Comparison of ENCODE assay signal across 9 cellular contexts in genomic region chr17:39671651-39672521, GRCh38. TPM values are rescaled to one million over a fixed set of nuclear protein-coding genes. Genes with fewer than 3 reads are reported as not detected.
A peak's percentile ranks its signal among the peaks of the same experiment; 100 is the strongest.
DNase-seq lines count a peak whose midpoint lies in the region; ATAC-seq, FAIRE-seq and TF ChIP-seq lines count a peak whose summit lies in the region.
"Had no signal": no experiment of that assay in that cellular context is flagged by ENCODE, and none has a peak within 500 bp of the region (broad histone marks: within the 10 kb centered on the region; RNA-seq: fewer than 3 reads in every experiment).

No MANE protein-coding gene starts in this region.

- peaks cover 4% of the 10 kb centered on the region for H3K27me3 Mint-ChIP-seq in Caco-2 (ENCODE audit: insufficient read depth, unreplicated experiment)

- H3K36me3 ChIP-seq in Caco-2 (ENCODE audit: control insufficient read depth, insufficient read depth, low read length) (no peaks in the 10 kb centered on the region), GM12878 (ENCODE audit: control insufficient read depth in 2 of 2, insufficient read depth in 2 of 2, low read length in 1 of 2) (no peaks in the 10 kb centered on the region)

- H3K4me1 ChIP-seq in Caco-2 (peaks cover 25% of the 10 kb centered on the region), GM12878 (ENCODE audit: control insufficient read depth, insufficient read depth, low read length) (peaks cover 16% of the 10 kb centered on the region)

- POLR2A ChIA-PET in Caco-2 (lab: Charles Lee) = no interaction called here
- POLR2A ChIA-PET in GM12878 (lab: Charles Lee) = interaction anchor here (0.5 to 1.3 kb wide), 3 partner anchors 9 to 406 kb away, joined by 3 read pairs; no protein-coding TSS in a partner anchor

- DNase-seq in Caco-2 (peak in 1 of 2 experiments; percentile 60), LHCN-M2 (ENCODE audit: low read depth) (peak; percentile 40), GM12878 (ENCODE audit: low read depth, low spot score) (no peak), kidney tubule cell (ENCODE audit: low spot score) (peak; percentile 41), NCI-H1417 treated with DMSO at 0.1 percent for 48 hours (lab: John Stamatoyannopoulos, UW) (no peak), AML-193 (lab: John Stamatoyannopoulos, UW) (no peak)

- ATAC-seq in GM12878 (no peak), HG03280 (IDR thresholded peaks at IDR 0.05; ENCODE audit: unreplicated experiment) (no peak), HG03439 (IDR thresholded peaks at IDR 0.05; ENCODE audit: unreplicated experiment) (no peak)

- no peak overlapping the region for H3K4me2 ChIP-seq in GM12878 (ENCODE audit: control insufficient read depth, insufficient read depth)

- peak; percentile 44; the same call in 1 of the 2 replicates for TF ChIP-seq RAD21 in GM12878 (IDR thresholded peaks at IDR 0.05; ENCODE audit: insufficient read depth, low read depth, low read length)

- H4K20me1 ChIP-seq in GM12878 (ENCODE audit: control insufficient read depth, insufficient read depth) = no peaks in the 10 kb centered on the region; the same call in 1 of the 2 replicates

- CTCF ChIA-PET in Caco-2 (lab: Charles Lee) = interaction anchor here (0.6 to 4.9 kb wide), 15 partner anchors 16 to 362 kb away, joined by 3 to 44 read pairs (median 3); partner anchors contain the start of genes ERBB2, PGAP3 and STARD3
- CTCF ChIA-PET in GM12878 (lab: Yijun Ruan, JAX) = interaction anchor here (0.7 to 9.1 kb wide), 16 partner anchors 8 to 308 kb away, joined by 3 to 114 read pairs (median 6); partner anchors contain the start of genes MIEN1 and PSMD3

- peaks cover 11% of the 10 kb centered on the region for H3K36me3 Mint-ChIP-seq in Caco-2 (ENCODE audit: insufficient read depth, unreplicated experiment)

- H3K4me3 Mint-ChIP-seq in Caco-2 (ENCODE audit: unreplicated experiment) = no peak overlapping the region

- TF ChIP-seq CTCF in Caco-2 (IDR thresholded peaks at IDR 0.05; ENCODE audit: insufficient read depth in 1 of 2, low read depth in 1 of 2, low read length in 1 of 2, severe bottlenecking in 1 of 2, unreplicated experiment in 1 of 2) = peak; percentile 69 to 76
- peak; percentile 47 to 56 (median 52); a peak in 5 of 6 replicates for TF ChIP-seq CTCF in GM12878 (IDR thresholded peaks at IDR 0.05 in 2 of 3, conservative IDR thresholded peaks at IDR 0.05 in 1 of 3; ENCODE audit: control insufficient read depth in 2 of 3, extremely low read depth in 1 of 3, insufficient read depth in 1 of 3, low read depth in 3 of 3, low read length in 3 of 3)

- H2AFZ ChIP-seq in GM12878 (ENCODE audit: control insufficient read depth, low read depth, low read length) = no peak overlapping the region

- TF ChIP-seq POLR2A in GM12878 (IDR thresholded peaks at IDR 0.05; ENCODE audit: low read depth, low read length) = no peak; the same call in 1 of the 2 replicates

- H3K27me3 ChIP-seq in Caco-2 (replicated peaks; ENCODE audit: control insufficient read depth, insufficient read depth, low read length) = no peaks in the 10 kb centered on the region
- H3K27me3 ChIP-seq in GM12878 (replicated peaks in 1 of 2; ENCODE audit: control insufficient read depth in 2 of 2, insufficient read depth in 2 of 2, low read length in 1 of 2) = peaks cover 3 to 6% of the 10 kb centered on the region in 2 experiments; a peak in 3 of 4 replicates

- RAD21 ChIA-PET in GM12878 (lab: Charles Lee; ENCODE audit: unreplicated experiment) = interaction anchor here (1.2 to 2.3 kb wide), 8 partner anchors 10 to 84 kb away, joined by 3 to 14 read pairs (median 6); partner anchors contain the start of gene MIEN1

- no peak overlapping the region for H3K27ac ChIP-seq in GM12878 (ENCODE audit: control insufficient read depth, insufficient read depth)

- in situ Hi-C loops in GM12878 (cut with MboI) = no loop called here

- 27% methylated on average over 19 of the region's 19 CpGs for WGBS in GM12878 (ENCODE audit: insufficient coverage, insufficient replicate concordance, low lambda C conversion rate, missing lambda C conversion rate)

- H3K9me3 Mint-ChIP-seq in Caco-2 (ENCODE audit: unreplicated experiment) = no peaks in the 10 kb centered on the region

- H3K4me1 Mint-ChIP-seq in Caco-2 (ENCODE audit: low read depth, unreplicated experiment) = peaks cover 12% of the 10 kb centered on the region

- H3K9me3 ChIP-seq in Caco-2 (no peaks in the 10 kb centered on the region), GM12878 (replicated peaks; ENCODE audit: control insufficient read depth, insufficient read depth, low read length) (no peaks in the 10 kb centered on the region)

- no peak overlapping the region for H3K9ac ChIP-seq in GM12878 (ENCODE audit: control insufficient read depth, insufficient read depth, low read length)

- SMC1A ChIA-PET in GM12878 (lab: Charles Lee; ENCODE audit: uncharacterized antibody, unreplicated experiment) = interaction anchor here (0.7 to 2.6 kb wide), 12 partner anchors 17 to 266 kb away, joined by 3 to 10 read pairs (median 3); partner anchors contain the start of genes MIEN1 and STARD3

- intact Hi-C loops in Caco-2 (cut with micrococcal nuclease; ENCODE audit: unreplicated experiment) (loop anchor here (1.0 kb wide), 1 partner anchor 50 kb away; no protein-coding TSS in a partner anchor), GM12878 (cut with micrococcal nuclease; ENCODE audit: unreplicated experiment) (no loop called here)

- no peak overlapping the region for H3K27ac Mint-ChIP-seq in Caco-2 (ENCODE audit: unreplicated experiment)

- no peak for TF ChIP-seq EP300 in GM12878 (IDR thresholded peaks at IDR 0.05; ENCODE audit: borderline replicate concordance in 1 of 2, control insufficient read depth in 1 of 2, low read depth in 2 of 2, low read length in 2 of 2)

- FAIRE-seq in GM12878 (lab: Jason Lieb, UNC) = no peak

- BruUV-seq in Caco-2 (replicated peaks; lab: Mats Ljungman, UMichigan) (no TSS peak), GM12878 (replicated peaks; lab: Mats Ljungman, UMichigan) (TSS peak; percentile 60)

- no peaks in the 10 kb centered on the region for H3K79me2 ChIP-seq in GM12878 (ENCODE audit: control insufficient read depth, insufficient read depth, low read length)

- H3K4me3 ChIP-seq in Caco-2 (ENCODE audit: low read depth, low read length) (no peak overlapping the region), GM12878 (no peak overlapping the region)

RNA-seq across cellular contexts. Expression of gene PNMT, which starts 3.6 kb away (rescaled TPM):
- total RNA-seq in Caco-2 (2022) (not detected in 2 replicates), LHCN-M2 (2014; rRNA removed) (0.17 TPM in 1 of 2 replicates, not detected in the other), GM12878 (2014; rRNA removed) (not detected in 2 replicates), GM12878 (2014; rRNA removed; fragmentation: Illumina TruSeq; extraction: Trizol) (not detected in 2 replicates), GM12878 (2021) (not detected in 2 replicates)
- 0.26 TPM for polyA plus RNA-seq in LHCN-M2 (2012)
- not detected in 2 replicates for total RNA-seq in GM12878 (2013; cell fraction: nucleolus; rRNA removed)
- polyA plus RNA-seq in GM12878 (2011; ENCODE audit: low read depth) = not detected
- polyA plus RNA-seq in GM12878 (2011; rRNA removed) (not detected in 2 replicates), GM12878 (2014; fragmentation: Illumina TruSeq; extraction: Trizol) (not detected in 2 replicates), GM12878 (2014; fragmentation: Nextera tagmentation; extraction: Ambion mirVana) (not detected), GM12878 (2014; rRNA removed) (0.24 TPM in 1 of 2 replicates, not detected in the other), GM12878 (2016; fragmentation: Nextera tagmentation; extraction: Ambion mirVana) (not detected)
- polyA plus RNA-seq in GM12878 (2011; cell fraction: cytosol; rRNA removed) = not detected in 2 replicates
- polyA plus RNA-seq in GM12878 (2011; cell fraction: nucleus; rRNA removed) = 0.12 TPM in 1 of 2 replicates, not detected in the other
- polyA plus RNA-seq in GM12878 (2012) = not detected in 2 replicates
- not detected in 2 replicates for polyA minus RNA-seq in GM12878 (2011; rRNA and poly(A)+ RNA removed)
- polyA minus RNA-seq in GM12878 (2011; cell fraction: cytosol; rRNA and poly(A)+ RNA removed) = not detected in 2 replicates
- not detected in 2 replicates for polyA minus RNA-seq in GM12878 (2011; cell fraction: nucleus; rRNA and poly(A)+ RNA removed)
- total RNA-seq: urinary bladder had no signal

RNA-seq across cellular contexts. Expression of gene TCAP, which starts 6.7 kb away (rescaled TPM):
- total RNA-seq in Caco-2 (2022) (1.6 TPM in 2 replicates), LHCN-M2 (2014; rRNA removed) (0.40 TPM in 1 of 2 replicates, not detected in the other), GM12878 (2014; rRNA removed) (0.17 and 0.33 TPM in 2 replicates), GM12878 (2014; rRNA removed; fragmentation: Illumina TruSeq; extraction: Trizol) (0.32 and 0.36 TPM in 2 replicates), GM12878 (2021) (0.69 and 0.95 TPM in 2 replicates)
- polyA plus RNA-seq in LHCN-M2 (2012) = 0.29 TPM
- 1.4 and 2.3 TPM in 2 replicates for total RNA-seq in GM12878 (2013; cell fraction: nucleolus; rRNA removed)
- 0.18 TPM for polyA plus RNA-seq in GM12878 (2011; ENCODE audit: low read depth)
- polyA plus RNA-seq in GM12878 (2011; rRNA removed) (0.39 and 0.40 TPM in 2 replicates), GM12878 (2014; fragmentation: Illumina TruSeq; extraction: Trizol) (0.25 TPM in 1 of 2 replicates, not detected in the other), GM12878 (2014; fragmentation: Nextera tagmentation; extraction: Ambion mirVana) (not detected), GM12878 (2014; rRNA removed) (0.76 and 1.0 TPM in 2 replicates), GM12878 (2016; fragmentation: Nextera tagmentation; extraction: Ambion mirVana) (under 1 TPM in 1 of 2 experiments, not detected in 1; 0.18 TPM)
- 0.25 and 0.33 TPM in 2 replicates for polyA plus RNA-seq in GM12878 (2011; cell fraction: cytosol; rRNA removed)
- 6.5 and 7.0 TPM in 2 replicates for polyA plus RNA-seq in GM12878 (2011; cell fraction: nucleus; rRNA removed)
- polyA plus RNA-seq in GM12878 (2012) = 0.45 and 0.47 TPM in 2 replicates
- polyA minus RNA-seq in GM12878 (2011; rRNA and poly(A)+ RNA removed) = 0.51 and 1.8 TPM in 2 replicates
- not detected in 2 replicates for polyA minus RNA-seq in GM12878 (2011; cell fraction: cytosol; rRNA and poly(A)+ RNA removed)
- polyA minus RNA-seq in GM12878 (2011; cell fraction: nucleus; rRNA and poly(A)+ RNA removed) = 2.1 and 3.7 TPM in 2 replicates

RNA-seq across cellular contexts. Expression of gene PGAP3, which starts 16.0 kb away (rescaled TPM):
- total RNA-seq in Caco-2 (2022) = 14.7 and 17.4 TPM in 2 replicates
- total RNA-seq in LHCN-M2 (2014; rRNA removed) = 14.0 and 16.1 TPM in 2 replicates
- 8.6 TPM for polyA plus RNA-seq in LHCN-M2 (2012)
- 8.9 and 11.4 TPM in 2 replicates for total RNA-seq in GM12878 (2013; cell fraction: nucleolus; rRNA removed)
- 6.4 and 7.4 TPM in 2 replicates for total RNA-seq in GM12878 (2014; rRNA removed)
- 2.7 and 4.3 TPM in 2 replicates for total RNA-seq in GM12878 (2014; rRNA removed; fragmentation: Illumina TruSeq; extraction: Trizol)
- 10.0 and 10.5 TPM in 2 replicates for total RNA-seq in GM12878 (2021)
- polyA plus RNA-seq in GM12878 (2011; ENCODE audit: low read depth) = 5.0 TPM
- 2.8 and 6.6 TPM in 2 replicates for polyA plus RNA-seq in GM12878 (2011; rRNA removed)
- polyA plus RNA-seq in GM12878 (2011; cell fraction: cytosol; rRNA removed) = 7.8 and 10.7 TPM in 2 replicates
- 37.7 and 38.6 TPM in 2 replicates for polyA plus RNA-seq in GM12878 (2011; cell fraction: nucleus; rRNA removed)
- 7.1 and 9.7 TPM in 2 replicates for polyA plus RNA-seq in GM12878 (2012)
- polyA plus RNA-seq in GM12878 (2014; fragmentation: Illumina TruSeq; extraction: Trizol) = 2.6 and 5.1 TPM in 2 replicates
- polyA plus RNA-seq in GM12878 (2014; fragmentation: Nextera tagmentation; extraction: Ambion mirVana) = 1 to 10 TPM in 1 of 2 experiments, under 1 TPM in 1; 0.21 to 1.2 TPM
- 5.6 and 8.4 TPM in 2 replicates for polyA plus RNA-seq in GM12878 (2014; rRNA removed)
- polyA plus RNA-seq in GM12878 (2016; fragmentation: Nextera tagmentation; extraction: Ambion mirVana) = 1 to 10 TPM; 4.9 to 5.9 TPM
- polyA minus RNA-seq in GM12878 (2011; rRNA and poly(A)+ RNA removed) = 5.3 and 11.6 TPM in 2 replicates
- 2.1 and 4.2 TPM in 2 replicates for polyA minus RNA-seq in GM12878 (2011; cell fraction: cytosol; rRNA and poly(A)+ RNA removed)
- polyA minus RNA-seq in GM12878 (2011; cell fraction: nucleus; rRNA and poly(A)+ RNA removed) = 2.8 and 7.3 TPM in 2 replicates

RNA-seq across cellular contexts. Expression of gene ERBB2, which starts 28.0 kb away (rescaled TPM):
- total RNA-seq in Caco-2 (2022) (121 and 124 TPM in 2 replicates), LHCN-M2 (2014; rRNA removed) (35.8 and 39.8 TPM in 2 replicates), GM12878 (2014; rRNA removed) (4.1 and 5.5 TPM in 2 replicates), GM12878 (2014; rRNA removed; fragmentation: Illumina TruSeq; extraction: Trizol) (3.9 and 4.7 TPM in 2 replicates), GM12878 (2021) (6.8 and 7.0 TPM in 2 replicates)
- 39.0 TPM for polyA plus RNA-seq in LHCN-M2 (2012)
- total RNA-seq in GM12878 (2013; cell fraction: nucleolus; rRNA removed) = 15.3 and 28.2 TPM in 2 replicates
- polyA plus RNA-seq in GM12878 (2011; ENCODE audit: low read depth) = 1.9 TPM
- polyA plus RNA-seq in GM12878 (2011; rRNA removed) (4.0 and 4.2 TPM in 2 replicates), GM12878 (2014; fragmentation: Illumina TruSeq; extraction: Trizol) (3.1 and 4.5 TPM in 2 replicates), GM12878 (2014; fragmentation: Nextera tagmentation; extraction: Ambion mirVana) (under 1 TPM; 0.39 to 0.77 TPM), GM12878 (2014; rRNA removed) (5.0 and 7.0 TPM in 2 replicates), GM12878 (2016; fragmentation: Nextera tagmentation; extraction: Ambion mirVana) (1 to 10 TPM; 3.2 to 3.7 TPM)
- 4.1 and 5.2 TPM in 2 replicates for polyA plus RNA-seq in GM12878 (2011; cell fraction: cytosol; rRNA removed)
- 13.8 and 14.2 TPM in 2 replicates for polyA plus RNA-seq in GM12878 (2011; cell fraction: nucleus; rRNA removed)
- 4.6 and 5.3 TPM in 2 replicates for polyA plus RNA-seq in GM12878 (2012)
- polyA minus RNA-seq in GM12878 (2011; rRNA and poly(A)+ RNA removed) = 7.3 and 8.2 TPM in 2 replicates
- 2.6 and 2.9 TPM in 2 replicates for polyA minus RNA-seq in GM12878 (2011; cell fraction: cytosol; rRNA and poly(A)+ RNA removed)
- 4.7 and 6.8 TPM in 2 replicates for polyA minus RNA-seq in GM12878 (2011; cell fraction: nucleus; rRNA and poly(A)+ RNA removed)

RNA-seq across cellular contexts. Expression of gene STARD3, which starts 34.9 kb away (rescaled TPM):
- total RNA-seq in Caco-2 (2022) = 42.6 and 55.5 TPM in 2 replicates
- total RNA-seq in LHCN-M2 (2014; rRNA removed) = 36.4 and 46.0 TPM in 2 replicates
- 39.9 TPM for polyA plus RNA-seq in LHCN-M2 (2012)
- total RNA-seq in GM12878 (2013; cell fraction: nucleolus; rRNA removed) = 48.2 and 60.1 TPM in 2 replicates
- total RNA-seq in GM12878 (2014; rRNA removed) = 16.4 and 21.5 TPM in 2 replicates
- total RNA-seq in GM12878 (2014; rRNA removed; fragmentation: Illumina TruSeq; extraction: Trizol) = 14.3 and 15.8 TPM in 2 replicates
- 46.3 and 48.2 TPM in 2 replicates for total RNA-seq in GM12878 (2021)
- polyA plus RNA-seq in GM12878 (2011; ENCODE audit: low read depth) = 19.2 TPM
- polyA plus RNA-seq in GM12878 (2011; rRNA removed) = 34.0 and 57.7 TPM in 2 replicates
- 65.6 and 91.8 TPM in 2 replicates for polyA plus RNA-seq in GM12878 (2011; cell fraction: cytosol; rRNA removed)
- polyA plus RNA-seq in GM12878 (2011; cell fraction: nucleus; rRNA removed) = 250 and 312 TPM in 2 replicates
- 37.5 and 41.9 TPM in 2 replicates for polyA plus RNA-seq in GM12878 (2012)
- polyA plus RNA-seq in GM12878 (2014; fragmentation: Illumina TruSeq; extraction: Trizol) = 17.7 and 24.8 TPM in 2 replicates
- polyA plus RNA-seq in GM12878 (2014; fragmentation: Nextera tagmentation; extraction: Ambion mirVana) = 1 to 10 TPM in 1 of 2 experiments, under 1 TPM in 1; 0.08 to 1.4 TPM
- 41.0 and 62.7 TPM in 2 replicates for polyA plus RNA-seq in GM12878 (2014; rRNA removed)
- 10 to 100 TPM; 30.2 to 38.8 TPM for polyA plus RNA-seq in GM12878 (2016; fragmentation: Nextera tagmentation; extraction: Ambion mirVana)
- 72.9 and 96.0 TPM in 2 replicates for polyA minus RNA-seq in GM12878 (2011; rRNA and poly(A)+ RNA removed)
- 24.6 and 26.1 TPM in 2 replicates for polyA minus RNA-seq in GM12878 (2011; cell fraction: cytosol; rRNA and poly(A)+ RNA removed)
- polyA minus RNA-seq in GM12878 (2011; cell fraction: nucleus; rRNA and poly(A)+ RNA removed) = 58.8 and 76.0 TPM in 2 replicates

Comparison
In these comparisons a context has a peak if more than half of its experiments do, and no peak if none do; other contexts are left out.
1. DNase-seq: peak in LHCN-M2 (single experiment) and kidney tubule cell (single experiment); none in GM12878 (single experiment), NCI-H1417 treated with DMSO at 0.1 percent for 48 hours (single experiment) and AML-193 (0 of 2).